19 cellular contexts compared by ENCODE assay signal in genomic region chr3:16890605-16891333, GRCh38. TPM values are rescaled to one million over a fixed set of nuclear protein-coding genes. Genes with fewer than 3 reads are reported as not detected.
DNase-seq lines count a peak whose midpoint lies in the region; ATAC-seq and TF ChIP-seq lines count a peak whose summit lies in the region.
"Had no signal": no experiment of that assay in that cellular context is flagged by ENCODE, and none has a peak within 500 bp of the region (broad histone marks: within the 10 kb centered on the region; RNA-seq: fewer than 3 reads in every experiment).

No MANE protein-coding gene starts in this region.

- H3K4me1 Mint-ChIP-seq in activated T-cell treated with anti-CD3 and anti-CD28 coated beads, Interleukin-2, amount 50 U/mL, for 24 hours (ENCODE audit: low read depth), result peaks cover 83% of the 10 kb centered on the region

- peaks cover 6% of the 10 kb centered on the region for H3K36me3 Mint-ChIP-seq in activated T-cell treated with anti-CD3 and anti-CD28 coated beads, Interleukin-2, amount 50 U/mL, for 24 hours (ENCODE audit: low read depth)

- H3K4me3 ChIP-seq in OCI-LY1 (ENCODE audit: low read depth, low read length, poor library complexity, severe bottlenecking) (no peak overlapping the region), choroid plexus epithelial cell (ENCODE audit: low read depth, low read length) (no peak overlapping the region), neutrophil (ENCODE audit: low read depth in 1 of 2, low read length in 1 of 2) (no peak overlapping the region)
- H3K4me3 ChIP-seq: uterus had no signal

- H3K27me3 Mint-ChIP-seq in activated T-cell treated with anti-CD3 and anti-CD28 coated beads, Interleukin-2, amount 50 U/mL, for 24 hours, result no peaks in the 10 kb centered on the region

- TF ChIP-seq CTCF in OCI-LY1 (IDR thresholded peaks at IDR 0.05; ENCODE audit: low read length) (no peak), choroid plexus epithelial cell (conservative IDR thresholded peaks at IDR 0.05; ENCODE audit: low read depth, low read length) (no peak), neutrophil (IDR thresholded peaks at IDR 0.05) (no peak)

- H3K9me3 ChIP-seq in OCI-LY1 (ENCODE audit: low read length), result peaks cover 2% of the 10 kb centered on the region; the same call in 1 of the 2 replicates
- H3K9me3 ChIP-seq in neutrophil, result no peaks in the 10 kb centered on the region
- H3K9me3 ChIP-seq: uterus had no signal

- H3K9ac ChIP-seq in OCI-LY1 (ENCODE audit: low read length), result no peak overlapping the region
- H3K9ac ChIP-seq: parathyroid adenoma had no signal

- H3K79me2 ChIP-seq in OCI-LY1 (ENCODE audit: insufficient read depth, low read length), result peaks cover 100% of the 10 kb centered on the region

- peaks cover 77% of the 10 kb centered on the region for H3K4me1 ChIP-seq in OCI-LY1 (ENCODE audit: insufficient read depth, low read length, severe bottlenecking)
- H3K4me1 ChIP-seq in neutrophil (ENCODE audit: control insufficient read depth in 1 of 2, insufficient read depth in 1 of 2, low read depth in 1 of 2, low read length in 1 of 2), result peaks cover 74 to 82% of the 10 kb centered on the region in 2 experiments
- H3K4me1 ChIP-seq: parathyroid adenoma, uterus had no signal

- peak overlapping the region; percentile 37 for H3K27ac Mint-ChIP-seq in activated T-cell treated with anti-CD3 and anti-CD28 coated beads, Interleukin-2, amount 50 U/mL, for 24 hours

- H3K9me2 ChIP-seq in OCI-LY1 (ENCODE audit: low read depth, low read length), result no peaks in the 10 kb centered on the region

- no peaks in the 10 kb centered on the region for H3F3A ChIP-seq in OCI-LY1 (ENCODE audit: insufficient read depth, low read length)

- H3K27me3 ChIP-seq in OCI-LY1 (ENCODE audit: insufficient read depth, low read length) (no peaks in the 10 kb centered on the region), neutrophil (no peaks in the 10 kb centered on the region)
- H3K27me3 ChIP-seq: uterus had no signal

- H3K36me3 ChIP-seq in OCI-LY1 (ENCODE audit: insufficient read depth, low read length) (peaks cover 12% of the 10 kb centered on the region), neutrophil (no peaks in the 10 kb centered on the region)
- H3K36me3 ChIP-seq: uterus had no signal

- H4K20me1 ChIP-seq in OCI-LY1 (ENCODE audit: insufficient read depth, low read length), result no peaks in the 10 kb centered on the region

- H3K27ac ChIP-seq in OCI-LY1 (ENCODE audit: low read depth, low read length, poor library complexity, severe bottlenecking) (peak overlapping the region; percentile 89), neutrophil (peak overlapping the region; percentile 73)
- H3K27ac ChIP-seq: parathyroid adenoma, uterus had no signal

- H3K4me3 Mint-ChIP-seq in activated T-cell treated with anti-CD3 and anti-CD28 coated beads, Interleukin-2, amount 50 U/mL, for 24 hours, result no peak overlapping the region

- ATAC-seq in GM18868 (IDR thresholded peaks at IDR 0.05; ENCODE audit: unreplicated experiment), result no peak
- ATAC-seq: Panc1 had no signal

- DNase-seq in activated T-cell treated with anti-CD3 and anti-CD28 coated beads, Interleukin-2, amount 50 U/mL, for 24 hours, result no peak
- DNase-seq in activated T-cell treated with anti-CD3 and anti-CD28 coated beads, Interleukin-2, amount 50 U/mL, for 48 hours, result no peak
- DNase-seq in choroid plexus epithelial cell (ENCODE audit: low read depth), result peak; percentile 17
- DNase-seq in stimulated activated CD4-positive, alpha-beta T cell treated with anti-CD3 and anti-CD28 coated beads, Interleukin-1b, Interleukin-23, amount 100 ng/mL, for 48 hours, result no peak
- DNase-seq in posterior vena cava (ENCODE audit: low spot score), result no peak
- DNase-seq: activated CD8-positive, alpha-beta memory T cell treated with anti-CD3 and anti-CD28 coated beads for 24 hours; amniotic stem cell; H7; head of caudate nucleus; mammary epithelial cell; MV-4-11; NCI-H345; T1000; uterus had no signal

- intact Hi-C loops in posterior vena cava (cut with DNase I), result no loop called here

- no peaks in the 10 kb centered on the region for H3K9me3 Mint-ChIP-seq in activated T-cell treated with anti-CD3 and anti-CD28 coated beads, Interleukin-2, amount 50 U/mL, for 24 hours

- no peak overlapping the region for H2AFZ ChIP-seq in OCI-LY1 (ENCODE audit: low read length)
- H2AFZ ChIP-seq: parathyroid adenoma had no signal

- peak overlapping the region; percentile 73 for H3K4me2 ChIP-seq in OCI-LY1 (ENCODE audit: low read length)

RNA-seq across cellular contexts. Expression of gene PLCL2, which starts 6.0 kb away (rescaled TPM):
- total RNA-seq in posterior vena cava, result 10 to 100 TPM; 11.9 TPM
